In the genomic region with DNA sequence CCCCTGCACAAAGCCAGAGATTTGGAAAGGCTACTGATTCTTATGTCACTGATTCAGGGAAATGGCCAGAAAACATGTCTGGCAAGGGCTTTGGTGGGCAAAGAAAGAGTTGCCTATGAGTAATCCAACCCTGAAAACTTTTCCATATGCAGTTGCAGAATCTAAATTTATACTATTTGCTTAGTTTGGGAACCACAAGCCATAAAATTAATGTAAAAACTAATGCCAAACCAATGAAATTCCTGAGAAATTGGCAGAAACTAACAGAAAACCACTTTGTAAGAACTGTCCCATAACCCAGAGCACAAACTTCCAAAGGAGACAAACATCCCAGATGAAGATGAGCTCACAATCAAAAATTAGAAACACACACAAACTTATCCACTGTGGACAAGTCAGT, we compare ENCODE assay signal across 18 cellular contexts. TPM values are rescaled to one million over a fixed set of nuclear protein-coding genes. Genes with fewer than 3 reads are reported as not detected.
DNase-seq lines count a peak whose midpoint lies in the region; ATAC-seq and TF ChIP-seq lines count a peak whose summit lies in the region.
"Had no signal": no experiment of that assay in that cellular context is flagged by ENCODE, and none has a peak within 500 bp of the region (broad histone marks: within the 10 kb centered on the region; RNA-seq: fewer than 3 reads in every experiment).

No MANE protein-coding gene starts in this region.

- H3K36me3 ChIP-seq in BJ (ENCODE audit: control insufficient read depth, insufficient read depth, low read length) = no peaks in the 10 kb centered on the region
- no peaks in the 10 kb centered on the region for H3K36me3 ChIP-seq in HEK293 (ENCODE audit: control insufficient read depth in 2 of 2, insufficient read depth in 1 of 2, low read length in 2 of 2)
- H3K36me3 ChIP-seq in osteoblast (ENCODE audit: insufficient read depth, low read length) = no peaks in the 10 kb centered on the region
- H3K36me3 ChIP-seq in PC-9 (ENCODE audit: low read depth) = no peaks in the 10 kb centered on the region
- H3K36me3 ChIP-seq in OCI-LY7 (ENCODE audit: insufficient read depth, low read length) = peaks cover 6% of the 10 kb centered on the region; the same call in 1 of the 2 replicates

- H3K4me1 ChIP-seq in HEK293 (ENCODE audit: control insufficient read depth, insufficient read depth, low read length) = peaks cover 11% of the 10 kb centered on the region
- H3K4me1 ChIP-seq in osteoblast (ENCODE audit: insufficient read depth, low read length) = peaks cover 5% of the 10 kb centered on the region
- H3K4me1 ChIP-seq in PC-9 (replicated peaks; ENCODE audit: insufficient read depth) = no peaks in the 10 kb centered on the region
- peaks cover 18% of the 10 kb centered on the region for H3K4me1 ChIP-seq in OCI-LY7 (ENCODE audit: insufficient read depth, low read length, poor library complexity, severe bottlenecking)

- H3K9me2 ChIP-seq in PC-9 (ENCODE audit: insufficient read depth) (no peaks in the 10 kb centered on the region), OCI-LY7 (ENCODE audit: insufficient read depth, low read length) (no peaks in the 10 kb centered on the region)

- H2AFZ ChIP-seq in osteoblast (ENCODE audit: low read length) (no peak overlapping the region), PC-9 (no peak overlapping the region), OCI-LY7 (ENCODE audit: low read length) (no peak overlapping the region)

- TF ChIP-seq CTCF in BJ (IDR thresholded peaks at IDR 0.05; ENCODE audit: insufficient read depth, low read depth, low read length) (no peak), HEK293 (tag by site-specific recombination; IDR thresholded peaks at IDR 0.05) (no peak), astrocyte of the cerebellum (IDR thresholded peaks at IDR 0.05; ENCODE audit: low read depth, low read length, missing control alignments) (no peak), osteoblast (IDR thresholded peaks at IDR 0.05; ENCODE audit: extremely low read depth, low read depth, low read length) (no peak), PC-9 (conservative IDR thresholded peaks at IDR 0.05) (no peak), OCI-LY7 (conservative IDR thresholded peaks at IDR 0.05; ENCODE audit: low read length) (no peak)

- no peak overlapping the region for H3K4me3 ChIP-seq in BJ (ENCODE audit: low read depth, low read length)
- no peak overlapping the region for H3K4me3 ChIP-seq in HEK293 (ENCODE audit: low read depth, low read length)
- no peak overlapping the region for H3K4me3 ChIP-seq in astrocyte of the cerebellum (ENCODE audit: low read depth, low read length)
- no peak overlapping the region for H3K4me3 ChIP-seq in osteoblast (ENCODE audit: insufficient read depth, low read length)
- no peak overlapping the region for H3K4me3 ChIP-seq in PC-9
- no peak overlapping the region for H3K4me3 ChIP-seq in OCI-LY7 (ENCODE audit: low read depth, low read length, poor library complexity, severe bottlenecking)

- CTCF ChIA-PET in BJ (lab: Yijun Ruan, JAX) = no interaction called here
- CTCF ChIA-PET in HEK293 (lab: Yijun Ruan, JAX) = interaction anchor here (0.7 kb wide), 1 partner anchor 98 kb away, joined by 4 read pairs; no protein-coding TSS in a partner anchor
- CTCF ChIA-PET in PC-9 (lab: Charles Lee) = no interaction called here
- CTCF ChIA-PET in OCI-LY7 (lab: Charles Lee; ENCODE audit: unreplicated experiment) = no interaction called here

- POLR2A ChIA-PET in BJ (lab: Charles Lee) = no interaction called here
- POLR2A ChIA-PET in HEK293 (lab: Yijun Ruan, JAX) = no interaction called here
- POLR2A ChIA-PET in PC-9 (lab: Charles Lee; ENCODE audit: unreplicated experiment) = no interaction called here
- POLR2A ChIA-PET in OCI-LY7 (lab: Charles Lee) = no interaction called here

- DNase-seq in BJ (ENCODE audit: low read depth) = peak; percentile 35
- DNase-seq in astrocyte of the cerebellum (ENCODE audit: low read depth) = peak; percentile 70
- DNase-seq in osteoblast (ENCODE audit: insufficient read length, low spot score, missing footprints) = no peak
- no peak for DNase-seq in PC-9
- DNase-seq in OCI-LY7 (ENCODE audit: low spot score) = no peak
- DNase-seq: DMS 273 treated with DMSO at 0.1 percent for 48 hours; Kasumi-1; MM.1S; NCI-H1092; NCI-H2081 treated with DMSO at 0.1 percent for 48 hours; NK-92 treated with Interleukin-12 subunit alpha and Interleukin-12 subunit beta, amount 100 ng/mL, for 24 hours; SIG-M5; T-helper 1 cell had no signal

- H3K9me3 ChIP-seq in HEK293 (ENCODE audit: control insufficient read depth, insufficient read depth, low read depth, low read length) (no peaks in the 10 kb centered on the region), osteoblast (ENCODE audit: low read depth, low read length) (no peaks in the 10 kb centered on the region), PC-9 (ENCODE audit: insufficient read depth, low read depth) (no peaks in the 10 kb centered on the region), OCI-LY7 (ENCODE audit: low read length) (no peaks in the 10 kb centered on the region)

- ATAC-seq in HG02938 (IDR thresholded peaks at IDR 0.05; ENCODE audit: unreplicated experiment) = no peak
- no peak for ATAC-seq in HG03457 (IDR thresholded peaks at IDR 0.05; ENCODE audit: unreplicated experiment)
- ATAC-seq: SK-N-SH treated with all-trans-retinoic acid at 6 μM for 48 hours had no signal

- BruUV-seq in PC-9 (replicated peaks; lab: Mats Ljungman, UMichigan) (no TSS peak), OCI-LY7 (replicated peaks; lab: Mats Ljungman, UMichigan) (no TSS peak)

- H3K4me2 ChIP-seq in osteoblast (ENCODE audit: insufficient read depth, low read length) (no peak overlapping the region), PC-9 (no peak overlapping the region), OCI-LY7 (ENCODE audit: low read length) (no peak overlapping the region)

- no peak overlapping the region for H3K27ac ChIP-seq in HEK293 (ENCODE audit: extremely low read depth, low read depth, low read length)
- peak overlapping the region; percentile 27 for H3K27ac ChIP-seq in osteoblast (ENCODE audit: low read depth, low read length)
- H3K27ac ChIP-seq in PC-9 = no peak overlapping the region
- no peak overlapping the region for H3K27ac ChIP-seq in OCI-LY7 (ENCODE audit: low read depth, low read length, poor library complexity, severe bottlenecking)
- H3K27ac ChIP-seq: RWPE1 had no signal

- intact Hi-C loops in PC-9 (cut with micrococcal nuclease; ENCODE audit: unreplicated experiment) = no loop called here
- intact Hi-C loops in OCI-LY7 (cut with micrococcal nuclease; ENCODE audit: unreplicated experiment) = no loop called here

- no peaks in the 10 kb centered on the region for H3F3A ChIP-seq in PC-9 (ENCODE audit: insufficient read depth, low read depth)

- in situ Hi-C loops in astrocyte of the cerebellum (cut with HindIII; ENCODE audit: low sequenced_read_pairs) = no loop called here

- H3K79me2 ChIP-seq in osteoblast (ENCODE audit: insufficient read depth, low read length) (peaks cover 29% of the 10 kb centered on the region), PC-9 (ENCODE audit: low read depth) (no peaks in the 10 kb centered on the region), OCI-LY7 (ENCODE audit: insufficient read depth, low read depth, low read length) (peaks cover 31% of the 10 kb centered on the region; the same call in 1 of the 2 replicates)

- H4K20me1 ChIP-seq in osteoblast (ENCODE audit: insufficient read depth, low read length) (peaks cover 2% of the 10 kb centered on the region), PC-9 (ENCODE audit: insufficient read depth) (no peaks in the 10 kb centered on the region), OCI-LY7 (ENCODE audit: insufficient read depth, low read length) (no peaks in the 10 kb centered on the region)

- H3K27me3 ChIP-seq in BJ (ENCODE audit: control insufficient read depth, insufficient read depth, low read length) = no peaks in the 10 kb centered on the region
- H3K27me3 ChIP-seq in osteoblast (ENCODE audit: insufficient read depth, low read length) = no peaks in the 10 kb centered on the region
- H3K27me3 ChIP-seq in PC-9 (ENCODE audit: insufficient read depth, low read depth) = no peaks in the 10 kb centered on the region

TF ChIP-seq in HEK293, 187 proteins besides CTCF, POLR2A, EP300 and RAD21:
- TF ChIP-seq, protein P1, sequence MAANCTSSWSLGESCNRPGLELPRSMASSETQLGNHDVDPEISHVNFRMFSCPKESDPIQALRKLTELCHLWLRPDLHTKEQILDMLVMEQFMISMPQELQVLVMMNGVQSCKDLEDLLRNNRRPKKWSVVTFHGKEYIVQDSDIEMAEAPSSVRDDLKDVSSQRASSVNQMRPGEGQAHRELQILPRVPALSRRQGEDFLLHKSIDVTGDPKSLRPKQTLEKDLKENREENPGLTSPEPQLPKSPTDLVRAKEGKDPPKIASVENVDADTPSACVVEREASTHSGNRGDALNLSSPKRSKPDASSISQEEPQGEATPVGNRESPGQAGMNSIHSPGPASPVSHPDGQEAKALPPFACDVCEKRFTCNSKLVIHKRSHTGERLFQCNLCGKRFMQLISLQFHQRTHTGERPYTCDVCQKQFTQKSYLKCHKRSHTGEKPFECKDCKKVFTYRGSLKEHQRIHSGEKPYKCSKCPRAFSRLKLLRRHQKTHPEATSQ (tag by site-specific recombination; IDR thresholded peaks at IDR 0.05) = no peak
- no peak for TF ChIP-seq TRIM28 (IDR thresholded peaks at IDR 0.05; ENCODE audit: borderline replicate concordance, low read length)
- TF ChIP-seq RBAK (tag by site-specific recombination; IDR thresholded peaks at IDR 0.05) = peak; percentile 39; the same call in 1 of the 2 replicates
- TF ChIP-seq ZNF184 (tag by site-specific recombination; IDR thresholded peaks at IDR 0.05) = no peak
- no peak for TF ChIP-seq ZNF521 (tag by site-specific recombination; IDR thresholded peaks at IDR 0.05)
- no peak for TF ChIP-seq ZIC2 (tag by site-specific recombination; IDR thresholded peaks at IDR 0.05)
TF ChIP-seq in HEK293: peak in this region for 1.

RNA-seq across cellular contexts. Expression of a gene that starts 48.8 kb away (rescaled TPM):
- 65.8 and 68.3 TPM in 2 replicates for polyA plus RNA-seq in BJ (2011; rRNA removed)
- 137 and 192 TPM in 2 replicates for polyA minus RNA-seq in BJ (2011; rRNA and poly(A)+ RNA removed)
- total RNA-seq in osteoblast (87.2 and 89.9 TPM in 2 replicates), PC-9 (2021) (0.08 and 0.74 TPM in 2 replicates), OCI-LY7 (2022) (76.0 and 97.6 TPM in 2 replicates)
- total RNA-seq in OCI-LY7 (2014; rRNA removed; shearing (Covaris generic)) = 75.9 and 93.4 TPM in 2 replicates

Comparison
In these comparisons a context has a peak if more than half of its experiments do, and no peak if none do; other contexts are left out.
1. DNase-seq: peak in BJ (single experiment) and astrocyte of the cerebellum (single experiment); none in osteoblast (single experiment), PC-9 (0 of 2) and OCI-LY7 (single experiment).
2. RNA of a gene that starts 48.8 kb away (total RNA-seq): 87.2 to 89.9 TPM in osteoblast and 75.9 to 97.6 TPM in OCI-LY7; 0.08 to 0.74 TPM in PC-9; every median in the first group is over 10 times any median in the second.